1 cellular context compared by ENCODE assay signal in the genomic region with DNA sequence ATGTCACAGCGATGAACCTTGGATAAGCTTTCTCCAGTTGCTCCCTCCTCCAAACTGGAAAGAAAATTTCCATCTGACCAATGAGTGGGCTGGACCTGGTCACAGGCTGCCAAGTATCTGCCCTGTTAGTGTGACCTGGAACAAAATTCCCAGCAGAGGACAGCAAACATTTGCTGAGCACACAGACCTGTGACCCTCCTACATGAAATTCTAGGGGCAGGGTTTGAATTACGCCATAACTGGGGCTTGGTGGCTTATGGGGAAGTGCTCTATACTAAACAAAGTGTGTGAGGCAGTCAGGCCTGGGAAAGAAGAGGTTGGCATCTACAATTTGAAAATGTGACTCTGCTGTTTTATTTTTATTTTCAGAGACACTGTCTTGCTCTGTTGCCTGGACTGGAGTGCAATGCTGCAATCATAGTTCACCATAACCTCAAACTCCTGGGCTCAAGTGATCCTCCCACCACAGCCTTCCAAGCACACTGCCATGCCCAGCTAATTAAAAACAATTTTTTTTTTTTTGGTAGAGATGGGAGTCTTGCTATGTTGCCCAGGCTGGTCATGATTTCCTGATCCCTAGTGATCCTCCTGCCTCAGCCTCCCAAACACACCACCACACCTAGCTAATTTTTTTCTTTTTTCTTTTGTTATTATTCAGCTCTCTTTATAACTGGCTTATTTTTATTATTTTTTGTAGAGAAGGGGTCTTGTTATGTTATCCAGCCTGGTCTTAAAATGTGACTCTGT.
TF ChIP-seq lines count a peak whose summit lies in the region.

No MANE protein-coding gene starts in this region.

TF ChIP-seq in HepG2, 621 proteins besides CTCF, POLR2A, EP300 and RAD21 (continued from another document and continues in another):
- TF ChIP-seq, protein P1, sequence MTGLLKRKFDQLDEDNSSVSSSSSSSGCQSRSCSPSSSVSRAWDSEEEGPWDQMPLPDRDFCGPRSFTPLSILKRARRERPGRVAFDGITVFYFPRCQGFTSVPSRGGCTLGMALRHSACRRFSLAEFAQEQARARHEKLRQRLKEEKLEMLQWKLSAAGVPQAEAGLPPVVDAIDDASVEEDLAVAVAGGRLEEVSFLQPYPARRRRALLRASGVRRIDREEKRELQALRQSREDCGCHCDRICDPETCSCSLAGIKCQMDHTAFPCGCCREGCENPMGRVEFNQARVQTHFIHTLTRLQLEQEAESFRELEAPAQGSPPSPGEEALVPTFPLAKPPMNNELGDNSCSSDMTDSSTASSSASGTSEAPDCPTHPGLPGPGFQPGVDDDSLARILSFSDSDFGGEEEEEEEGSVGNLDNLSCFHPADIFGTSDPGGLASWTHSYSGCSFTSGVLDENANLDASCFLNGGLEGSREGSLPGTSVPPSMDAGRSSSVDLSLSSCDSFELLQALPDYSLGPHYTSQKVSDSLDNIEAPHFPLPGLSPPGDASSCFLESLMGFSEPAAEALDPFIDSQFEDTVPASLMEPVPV (CRISPR knock-in tag; IDR thresholded peaks at IDR 0.05), result no peak
- TF ChIP-seq, protein P2, sequence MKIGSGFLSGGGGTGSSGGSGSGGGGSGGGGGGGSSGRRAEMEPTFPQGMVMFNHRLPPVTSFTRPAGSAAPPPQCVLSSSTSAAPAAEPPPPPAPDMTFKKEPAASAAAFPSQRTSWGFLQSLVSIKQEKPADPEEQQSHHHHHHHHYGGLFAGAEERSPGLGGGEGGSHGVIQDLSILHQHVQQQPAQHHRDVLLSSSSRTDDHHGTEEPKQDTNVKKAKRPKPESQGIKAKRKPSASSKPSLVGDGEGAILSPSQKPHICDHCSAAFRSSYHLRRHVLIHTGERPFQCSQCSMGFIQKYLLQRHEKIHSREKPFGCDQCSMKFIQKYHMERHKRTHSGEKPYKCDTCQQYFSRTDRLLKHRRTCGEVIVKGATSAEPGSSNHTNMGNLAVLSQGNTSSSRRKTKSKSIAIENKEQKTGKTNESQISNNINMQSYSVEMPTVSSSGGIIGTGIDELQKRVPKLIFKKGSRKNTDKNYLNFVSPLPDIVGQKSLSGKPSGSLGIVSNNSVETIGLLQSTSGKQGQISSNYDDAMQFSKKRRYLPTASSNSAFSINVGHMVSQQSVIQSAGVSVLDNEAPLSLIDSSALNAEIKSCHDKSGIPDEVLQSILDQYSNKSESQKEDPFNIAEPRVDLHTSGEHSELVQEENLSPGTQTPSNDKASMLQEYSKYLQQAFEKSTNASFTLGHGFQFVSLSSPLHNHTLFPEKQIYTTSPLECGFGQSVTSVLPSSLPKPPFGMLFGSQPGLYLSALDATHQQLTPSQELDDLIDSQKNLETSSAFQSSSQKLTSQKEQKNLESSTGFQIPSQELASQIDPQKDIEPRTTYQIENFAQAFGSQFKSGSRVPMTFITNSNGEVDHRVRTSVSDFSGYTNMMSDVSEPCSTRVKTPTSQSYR (CRISPR knock-in tag; IDR thresholded peaks at IDR 0.05; ENCODE audit: borderline replicate concordance), result peak; percentile 60; the same call in 1 of the 2 replicates
- TF ChIP-seq, protein P3, sequence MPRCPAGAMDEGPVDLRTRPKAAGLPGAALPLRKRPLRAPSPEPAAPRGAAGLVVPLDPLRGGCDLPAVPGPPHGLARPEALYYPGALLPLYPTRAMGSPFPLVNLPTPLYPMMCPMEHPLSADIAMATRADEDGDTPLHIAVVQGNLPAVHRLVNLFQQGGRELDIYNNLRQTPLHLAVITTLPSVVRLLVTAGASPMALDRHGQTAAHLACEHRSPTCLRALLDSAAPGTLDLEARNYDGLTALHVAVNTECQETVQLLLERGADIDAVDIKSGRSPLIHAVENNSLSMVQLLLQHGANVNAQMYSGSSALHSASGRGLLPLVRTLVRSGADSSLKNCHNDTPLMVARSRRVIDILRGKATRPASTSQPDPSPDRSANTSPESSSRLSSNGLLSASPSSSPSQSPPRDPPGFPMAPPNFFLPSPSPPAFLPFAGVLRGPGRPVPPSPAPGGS (CRISPR knock-in tag; IDR thresholded peaks at IDR 0.05), result no peak
- no peak for TF ChIP-seq PLRG1 (conservative IDR thresholded peaks at IDR 0.05)
- TF ChIP-seq KLF16 (CRISPR knock-in tag; IDR thresholded peaks at IDR 0.05), result peak in 1 of 2 experiments; percentile 81; a peak in 2 of 4 replicates
- TF ChIP-seq, protein P4, sequence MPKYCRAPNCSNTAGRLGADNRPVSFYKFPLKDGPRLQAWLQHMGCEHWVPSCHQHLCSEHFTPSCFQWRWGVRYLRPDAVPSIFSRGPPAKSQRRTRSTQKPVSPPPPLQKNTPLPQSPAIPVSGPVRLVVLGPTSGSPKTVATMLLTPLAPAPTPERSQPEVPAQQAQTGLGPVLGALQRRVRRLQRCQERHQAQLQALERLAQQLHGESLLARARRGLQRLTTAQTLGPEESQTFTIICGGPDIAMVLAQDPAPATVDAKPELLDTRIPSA (CRISPR knock-in tag; IDR thresholded peaks at IDR 0.05; ENCODE audit: borderline replicate concordance), result no peak
- no peak for TF ChIP-seq ZNF451 (CRISPR knock-in tag; IDR thresholded peaks at IDR 0.05)
- TF ChIP-seq, protein P5, sequence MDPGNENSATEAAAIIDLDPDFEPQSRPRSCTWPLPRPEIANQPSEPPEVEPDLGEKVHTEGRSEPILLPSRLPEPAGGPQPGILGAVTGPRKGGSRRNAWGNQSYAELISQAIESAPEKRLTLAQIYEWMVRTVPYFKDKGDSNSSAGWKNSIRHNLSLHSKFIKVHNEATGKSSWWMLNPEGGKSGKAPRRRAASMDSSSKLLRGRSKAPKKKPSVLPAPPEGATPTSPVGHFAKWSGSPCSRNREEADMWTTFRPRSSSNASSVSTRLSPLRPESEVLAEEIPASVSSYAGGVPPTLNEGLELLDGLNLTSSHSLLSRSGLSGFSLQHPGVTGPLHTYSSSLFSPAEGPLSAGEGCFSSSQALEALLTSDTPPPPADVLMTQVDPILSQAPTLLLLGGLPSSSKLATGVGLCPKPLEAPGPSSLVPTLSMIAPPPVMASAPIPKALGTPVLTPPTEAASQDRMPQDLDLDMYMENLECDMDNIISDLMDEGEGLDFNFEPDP (CRISPR knock-in tag; conservative IDR thresholded peaks at IDR 0.05), result no peak
- peak; percentile 25; the same call in 1 of the 2 replicates for TF ChIP-seq ZNF431 (CRISPR knock-in tag; IDR thresholded peaks at IDR 0.05; ENCODE audit: borderline replicate concordance, low read depth)
- TF ChIP-seq ZNF749 (CRISPR knock-in tag; IDR thresholded peaks at IDR 0.05; ENCODE audit: borderline replicate concordance), result 0 out of 2 replicates have a peak, but pooled peaks have one; percentile 40
- TF ChIP-seq KLF13 (CRISPR knock-in tag; IDR thresholded peaks at IDR 0.05), result no peak
- TF ChIP-seq ZNF709 (CRISPR knock-in tag; IDR thresholded peaks at IDR 0.05), result no peak
- TF ChIP-seq, protein P6, sequence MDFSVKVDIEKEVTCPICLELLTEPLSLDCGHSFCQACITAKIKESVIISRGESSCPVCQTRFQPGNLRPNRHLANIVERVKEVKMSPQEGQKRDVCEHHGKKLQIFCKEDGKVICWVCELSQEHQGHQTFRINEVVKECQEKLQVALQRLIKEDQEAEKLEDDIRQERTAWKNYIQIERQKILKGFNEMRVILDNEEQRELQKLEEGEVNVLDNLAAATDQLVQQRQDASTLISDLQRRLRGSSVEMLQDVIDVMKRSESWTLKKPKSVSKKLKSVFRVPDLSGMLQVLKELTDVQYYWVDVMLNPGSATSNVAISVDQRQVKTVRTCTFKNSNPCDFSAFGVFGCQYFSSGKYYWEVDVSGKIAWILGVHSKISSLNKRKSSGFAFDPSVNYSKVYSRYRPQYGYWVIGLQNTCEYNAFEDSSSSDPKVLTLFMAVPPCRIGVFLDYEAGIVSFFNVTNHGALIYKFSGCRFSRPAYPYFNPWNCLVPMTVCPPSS (IDR thresholded peaks at IDR 0.05), result no peak
- TF ChIP-seq, protein P7, sequence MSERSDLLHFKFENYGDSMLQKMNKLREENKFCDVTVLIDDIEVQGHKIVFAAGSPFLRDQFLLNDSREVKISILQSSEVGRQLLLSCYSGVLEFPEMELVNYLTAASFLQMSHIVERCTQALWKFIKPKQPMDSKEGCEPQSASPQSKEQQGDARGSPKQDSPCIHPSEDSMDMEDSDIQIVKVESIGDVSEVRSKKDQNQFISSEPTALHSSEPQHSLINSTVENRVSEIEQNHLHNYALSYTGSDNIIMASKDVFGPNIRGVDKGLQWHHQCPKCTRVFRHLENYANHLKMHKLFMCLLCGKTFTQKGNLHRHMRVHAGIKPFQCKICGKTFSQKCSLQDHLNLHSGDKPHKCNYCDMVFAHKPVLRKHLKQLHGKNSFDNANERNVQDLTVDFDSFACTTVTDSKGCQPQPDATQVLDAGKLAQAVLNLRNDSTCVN (CRISPR knock-in tag; IDR thresholded peaks at IDR 0.05; ENCODE audit: borderline replicate concordance), result peak; percentile 57; the same call in 1 of the 2 replicates
- no peak for TF ChIP-seq KAT2B (IDR thresholded peaks at IDR 0.05; ENCODE audit: borderline replicate concordance, low read depth, low read length)
- TF ChIP-seq, protein P8, sequence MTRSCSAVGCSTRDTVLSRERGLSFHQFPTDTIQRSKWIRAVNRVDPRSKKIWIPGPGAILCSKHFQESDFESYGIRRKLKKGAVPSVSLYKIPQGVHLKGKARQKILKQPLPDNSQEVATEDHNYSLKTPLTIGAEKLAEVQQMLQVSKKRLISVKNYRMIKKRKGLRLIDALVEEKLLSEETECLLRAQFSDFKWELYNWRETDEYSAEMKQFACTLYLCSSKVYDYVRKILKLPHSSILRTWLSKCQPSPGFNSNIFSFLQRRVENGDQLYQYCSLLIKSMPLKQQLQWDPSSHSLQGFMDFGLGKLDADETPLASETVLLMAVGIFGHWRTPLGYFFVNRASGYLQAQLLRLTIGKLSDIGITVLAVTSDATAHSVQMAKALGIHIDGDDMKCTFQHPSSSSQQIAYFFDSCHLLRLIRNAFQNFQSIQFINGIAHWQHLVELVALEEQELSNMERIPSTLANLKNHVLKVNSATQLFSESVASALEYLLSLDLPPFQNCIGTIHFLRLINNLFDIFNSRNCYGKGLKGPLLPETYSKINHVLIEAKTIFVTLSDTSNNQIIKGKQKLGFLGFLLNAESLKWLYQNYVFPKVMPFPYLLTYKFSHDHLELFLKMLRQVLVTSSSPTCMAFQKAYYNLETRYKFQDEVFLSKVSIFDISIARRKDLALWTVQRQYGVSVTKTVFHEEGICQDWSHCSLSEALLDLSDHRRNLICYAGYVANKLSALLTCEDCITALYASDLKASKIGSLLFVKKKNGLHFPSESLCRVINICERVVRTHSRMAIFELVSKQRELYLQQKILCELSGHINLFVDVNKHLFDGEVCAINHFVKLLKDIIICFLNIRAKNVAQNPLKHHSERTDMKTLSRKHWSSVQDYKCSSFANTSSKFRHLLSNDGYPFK (CRISPR knock-in tag; IDR thresholded peaks at IDR 0.05; ENCODE audit: borderline replicate concordance), result no peak
- TF ChIP-seq, protein P9, sequence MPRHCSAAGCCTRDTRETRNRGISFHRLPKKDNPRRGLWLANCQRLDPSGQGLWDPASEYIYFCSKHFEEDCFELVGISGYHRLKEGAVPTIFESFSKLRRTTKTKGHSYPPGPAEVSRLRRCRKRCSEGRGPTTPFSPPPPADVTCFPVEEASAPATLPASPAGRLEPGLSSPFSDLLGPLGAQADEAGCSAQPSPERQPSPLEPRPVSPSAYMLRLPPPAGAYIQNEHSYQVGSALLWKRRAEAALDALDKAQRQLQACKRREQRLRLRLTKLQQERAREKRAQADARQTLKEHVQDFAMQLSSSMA (CRISPR knock-in tag; IDR thresholded peaks at IDR 0.05), result no peak
- TF ChIP-seq ZNF83 (CRISPR knock-in tag; IDR thresholded peaks at IDR 0.05; ENCODE audit: borderline replicate concordance), result no peak
- TF ChIP-seq SRY (CRISPR knock-in tag; IDR thresholded peaks at IDR 0.05), result no peak
- TF ChIP-seq, protein P10, sequence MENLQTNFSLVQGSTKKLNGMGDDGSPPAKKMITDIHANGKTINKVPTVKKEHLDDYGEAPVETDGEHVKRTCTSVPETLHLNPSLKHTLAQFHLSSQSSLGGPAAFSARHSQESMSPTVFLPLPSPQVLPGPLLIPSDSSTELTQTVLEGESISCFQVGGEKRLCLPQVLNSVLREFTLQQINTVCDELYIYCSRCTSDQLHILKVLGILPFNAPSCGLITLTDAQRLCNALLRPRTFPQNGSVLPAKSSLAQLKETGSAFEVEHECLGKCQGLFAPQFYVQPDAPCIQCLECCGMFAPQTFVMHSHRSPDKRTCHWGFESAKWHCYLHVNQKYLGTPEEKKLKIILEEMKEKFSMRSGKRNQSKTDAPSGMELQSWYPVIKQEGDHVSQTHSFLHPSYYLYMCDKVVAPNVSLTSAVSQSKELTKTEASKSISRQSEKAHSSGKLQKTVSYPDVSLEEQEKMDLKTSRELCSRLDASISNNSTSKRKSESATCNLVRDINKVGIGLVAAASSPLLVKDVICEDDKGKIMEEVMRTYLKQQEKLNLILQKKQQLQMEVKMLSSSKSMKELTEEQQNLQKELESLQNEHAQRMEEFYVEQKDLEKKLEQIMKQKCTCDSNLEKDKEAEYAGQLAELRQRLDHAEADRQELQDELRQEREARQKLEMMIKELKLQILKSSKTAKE (CRISPR knock-in tag; IDR thresholded peaks at IDR 0.05; ENCODE audit: borderline replicate concordance), result peak; percentile 78
- no peak for TF ChIP-seq ZNF24 (IDR thresholded peaks at IDR 0.05)
- TF ChIP-seq RBM22 (optimal IDR thresholded peaks at IDR 0.05; ENCODE audit: low read length), result no peak
- no peak for TF ChIP-seq PHF5A (CRISPR knock-in tag; IDR thresholded peaks at IDR 0.05; ENCODE audit: low read depth, unreplicated experiment)
- TF ChIP-seq SSRP1 (CRISPR knock-in tag; IDR thresholded peaks at IDR 0.05), result no peak
- no peak for TF ChIP-seq ZNF329 (CRISPR knock-in tag; IDR thresholded peaks at IDR 0.05; ENCODE audit: low read depth)
- TF ChIP-seq, protein P11, sequence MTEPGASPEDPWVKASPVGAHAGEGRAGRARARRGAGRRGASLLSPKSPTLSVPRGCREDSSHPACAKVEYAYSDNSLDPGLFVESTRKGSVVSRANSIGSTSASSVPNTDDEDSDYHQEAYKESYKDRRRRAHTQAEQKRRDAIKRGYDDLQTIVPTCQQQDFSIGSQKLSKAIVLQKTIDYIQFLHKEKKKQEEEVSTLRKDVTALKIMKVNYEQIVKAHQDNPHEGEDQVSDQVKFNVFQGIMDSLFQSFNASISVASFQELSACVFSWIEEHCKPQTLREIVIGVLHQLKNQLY (CRISPR knock-in tag; IDR thresholded peaks at IDR 0.05), result peak; percentile 83
- TF ChIP-seq, protein P12, sequence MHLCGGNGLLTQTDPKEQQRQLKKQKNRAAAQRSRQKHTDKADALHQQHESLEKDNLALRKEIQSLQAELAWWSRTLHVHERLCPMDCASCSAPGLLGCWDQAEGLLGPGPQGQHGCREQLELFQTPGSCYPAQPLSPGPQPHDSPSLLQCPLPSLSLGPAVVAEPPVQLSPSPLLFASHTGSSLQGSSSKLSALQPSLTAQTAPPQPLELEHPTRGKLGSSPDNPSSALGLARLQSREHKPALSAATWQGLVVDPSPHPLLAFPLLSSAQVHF (CRISPR knock-in tag; IDR thresholded peaks at IDR 0.05), result no peak
- TF ChIP-seq, protein P13, sequence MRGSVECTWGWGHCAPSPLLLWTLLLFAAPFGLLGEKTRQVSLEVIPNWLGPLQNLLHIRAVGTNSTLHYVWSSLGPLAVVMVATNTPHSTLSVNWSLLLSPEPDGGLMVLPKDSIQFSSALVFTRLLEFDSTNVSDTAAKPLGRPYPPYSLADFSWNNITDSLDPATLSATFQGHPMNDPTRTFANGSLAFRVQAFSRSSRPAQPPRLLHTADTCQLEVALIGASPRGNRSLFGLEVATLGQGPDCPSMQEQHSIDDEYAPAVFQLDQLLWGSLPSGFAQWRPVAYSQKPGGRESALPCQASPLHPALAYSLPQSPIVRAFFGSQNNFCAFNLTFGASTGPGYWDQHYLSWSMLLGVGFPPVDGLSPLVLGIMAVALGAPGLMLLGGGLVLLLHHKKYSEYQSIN (CRISPR knock-in tag; IDR thresholded peaks at IDR 0.05; ENCODE audit: borderline replicate concordance), result no peak
- TF ChIP-seq, protein P14, sequence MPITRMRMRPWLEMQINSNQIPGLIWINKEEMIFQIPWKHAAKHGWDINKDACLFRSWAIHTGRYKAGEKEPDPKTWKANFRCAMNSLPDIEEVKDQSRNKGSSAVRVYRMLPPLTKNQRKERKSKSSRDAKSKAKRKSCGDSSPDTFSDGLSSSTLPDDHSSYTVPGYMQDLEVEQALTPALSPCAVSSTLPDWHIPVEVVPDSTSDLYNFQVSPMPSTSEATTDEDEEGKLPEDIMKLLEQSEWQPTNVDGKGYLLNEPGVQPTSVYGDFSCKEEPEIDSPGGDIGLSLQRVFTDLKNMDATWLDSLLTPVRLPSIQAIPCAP (CRISPR knock-in tag; IDR thresholded peaks at IDR 0.05; ENCODE audit: low read depth), result no peak
- TF ChIP-seq JDP2 (CRISPR knock-in tag; IDR thresholded peaks at IDR 0.05; ENCODE audit: borderline replicate concordance), result no peak; the same call in 1 of the 2 replicates
